12 cellular contexts compared by ENCODE assay signal in the genomic region with DNA sequence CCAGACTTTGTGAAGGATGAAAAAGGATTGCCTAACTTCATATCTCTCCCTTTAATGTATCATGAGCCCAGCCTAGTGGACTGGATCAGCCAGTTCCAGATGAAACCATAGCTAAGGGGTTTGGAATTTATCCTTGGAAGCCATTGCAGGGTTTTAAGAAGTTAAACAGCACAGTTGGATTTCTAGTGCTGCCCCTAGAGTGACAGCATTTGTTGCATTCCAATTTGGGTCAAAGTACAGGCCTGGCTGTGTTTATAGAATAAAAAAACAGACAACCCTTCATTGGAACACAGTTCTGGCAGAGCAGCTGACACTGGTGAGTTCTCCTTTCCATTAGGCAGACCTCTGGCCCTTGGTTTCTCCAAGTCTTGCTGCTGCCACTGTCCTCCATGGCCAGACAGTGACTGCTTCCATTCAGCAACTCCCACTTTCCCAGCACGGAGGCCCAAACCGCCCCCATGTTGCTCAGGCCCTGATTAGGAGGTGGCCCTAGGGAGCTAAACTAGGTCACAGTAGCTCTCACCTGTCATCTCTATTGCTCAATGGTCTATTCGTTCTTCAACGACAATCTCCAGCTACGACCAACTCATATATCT. TPM values are rescaled to one million over a fixed set of nuclear protein-coding genes. Genes with fewer than 3 reads are reported as not detected.
DNase-seq lines count a peak whose midpoint lies in the region; ATAC-seq and TF ChIP-seq lines count a peak whose summit lies in the region.
"Had no signal": no experiment of that assay in that cellular context is flagged by ENCODE, and none has a peak within 500 bp of the region (broad histone marks: within the 10 kb centered on the region; RNA-seq: fewer than 3 reads in every experiment).

No MANE protein-coding gene starts in this region.

- peaks cover 4% of the 10 kb centered on the region for H3F3A ChIP-seq in PC-3 (ENCODE audit: low read length, unreplicated experiment)

- peaks cover 15% of the 10 kb centered on the region; the same call in 1 of the 2 replicates for H3K36me3 ChIP-seq in PC-3 (ENCODE audit: low read depth, low read length)
- H3K36me3 ChIP-seq in upper lobe of right lung, result no peaks in the 10 kb centered on the region
- H3K36me3 ChIP-seq: cardiac muscle cell had no signal

- peaks cover 16% of the 10 kb centered on the region for H4K20me1 ChIP-seq in PC-3 (ENCODE audit: low read length)

- peaks cover 93% of the 10 kb centered on the region for H3K79me2 ChIP-seq in PC-3 (ENCODE audit: low read length)

- intact Hi-C loops in PC-3 (cut with micrococcal nuclease), result no loop called here
- intact Hi-C loops in upper lobe of right lung (cut with DNase I), result no loop called here

- no peaks in the 10 kb centered on the region for H3K27me3 ChIP-seq in PC-3 (ENCODE audit: low read length)
- H3K27me3 ChIP-seq in upper lobe of right lung, result no peaks in the 10 kb centered on the region
- H3K27me3 ChIP-seq: cardiac muscle cell had no signal

- H2AFZ ChIP-seq in PC-3 (ENCODE audit: low read length), result no peak overlapping the region

- DNase-seq in PC-3 (peak; percentile 50), fibroblast of mammary gland (ENCODE audit: low read depth) (peak; percentile 67), medulla oblongata (ENCODE audit: extremely low spot score) (peak; percentile 31), upper lobe of right lung (no peak), GM20000 (ENCODE audit: low spot score) (no peak), KBM-7 (no peak)
- DNase-seq in effector CD4-positive, alpha-beta T cell, result no peak
- DNase-seq: activated CD4-positive, alpha-beta T cell treated with anti-CD3 and anti-CD28 coated beads for 36 hours; MV-4-11; NCI-H2171 treated with DMSO at 0.1 percent for 48 hours had no signal

- H3K9ac ChIP-seq in PC-3 (ENCODE audit: low read length), result no peak overlapping the region

- H3K9me3 ChIP-seq in PC-3 (ENCODE audit: low read length) (no peaks in the 10 kb centered on the region), upper lobe of right lung (no peaks in the 10 kb centered on the region)

- H3K4me1 ChIP-seq in PC-3 (ENCODE audit: insufficient read depth, low read length) (peaks cover 64% of the 10 kb centered on the region), upper lobe of right lung (no peaks in the 10 kb centered on the region)

- POLR2A ChIA-PET in PC-3 (lab: Charles Lee; ENCODE audit: unreplicated experiment), result no interaction called here

- H3K4me2 ChIP-seq in PC-3 (ENCODE audit: low read length), result 0 out of 2 replicates have a peak overlapping the region, but pooled peaks have one; percentile 3

- CTCF ChIA-PET in PC-3 (lab: Charles Lee), result interaction anchor here (0.5 kb wide), 1 partner anchor 1136 kb away, joined by 3 read pairs; no protein-coding TSS in a partner anchor

- no peaks in the 10 kb centered on the region for H3K9me2 ChIP-seq in PC-3 (replicated peaks; ENCODE audit: low read length)

- no peak overlapping the region for H3K4me3 ChIP-seq in PC-3 (ENCODE audit: low read length)
- H3K4me3 ChIP-seq in fibroblast of mammary gland (ENCODE audit: control insufficient read depth, low read depth, low read length), result no peak overlapping the region
- H3K4me3 ChIP-seq in upper lobe of right lung, result no peak overlapping the region
- H3K4me3 ChIP-seq: cardiac muscle cell had no signal

- no peak overlapping the region for H3K27ac ChIP-seq in PC-3 (ENCODE audit: low read length)
- no peak overlapping the region for H3K27ac ChIP-seq in upper lobe of right lung
- H3K27ac ChIP-seq: cardiac muscle cell had no signal

- in situ Hi-C loops in KBM-7 (cut with MboI; ENCODE audit: low pct_unique_long_range_greater_than_20kb, low sequenced_read_pairs), result no loop called here

- no peak for TF ChIP-seq CTCF in PC-3 (conservative IDR thresholded peaks at IDR 0.05; ENCODE audit: low read depth, low read length)
- peak; percentile 13 for TF ChIP-seq CTCF in fibroblast of mammary gland (conservative IDR thresholded peaks at IDR 0.05; ENCODE audit: control insufficient read depth, insufficient read depth, low read depth, low read length)
- TF ChIP-seq CTCF in upper lobe of right lung (IDR thresholded peaks at IDR 0.05), result no peak
- no peak for TF ChIP-seq CTCF in GM20000 (IDR thresholded peaks at IDR 0.05; ENCODE audit: extremely low read depth, missing control alignments)

- no peak for ATAC-seq in PC-3
- ATAC-seq in upper lobe of right lung, result peak; percentile 72
- ATAC-seq: activated CD4-positive, alpha-beta T cell treated with anti-CD3 and anti-CD28 coated beads for 36 hours had no signal

- BruUV-seq in PC-3 (replicated peaks; lab: Mats Ljungman, UMichigan), result no TSS peak

RNA-seq across cellular contexts. Expression of a gene that starts 8.0 kb away (rescaled TPM):
- total RNA-seq in PC-3 (2014; rRNA removed) (34.8 and 43.2 TPM in 2 replicates), upper lobe of right lung (13.4 TPM)
- total RNA-seq: activated CD4-positive, alpha-beta T cell treated with anti-CD3 and anti-CD28 coated beads for 36 hours; T-helper 1 cell treated with Interleukin-12 subunit alpha and Interleukin-12 subunit beta and Interleukin-4 antibody, amounts not matched to agents 30 ng/mL and 1 ng/mL, for 36 hours had no signal

Comparison
In these comparisons a context has a peak if more than half of its experiments do, and no peak if none do; other contexts are left out.
1. DNase-seq: peak in PC-3 (single experiment), fibroblast of mammary gland (single experiment) and medulla oblongata (single experiment); none in upper lobe of right lung (single experiment), GM20000 (single experiment), effector CD4-positive, alpha-beta T cell (single experiment) and KBM-7 (single experiment).